ENCODE assay signal across 26 cellular contexts in genomic region chr6:22756365-22756764, GRCh38.
DNase-seq lines count a peak whose midpoint lies in the region; ATAC-seq, FAIRE-seq and TF ChIP-seq lines count a peak whose summit lies in the region.
"Had no signal": no experiment of that assay in that cellular context is flagged by ENCODE, and none has a peak within 500 bp of the region (broad histone marks: within the 10 kb centered on the region; RNA-seq: fewer than 3 reads in every experiment).

No MANE protein-coding gene starts in this region.

- CTCF ChIA-PET in A673 (lab: Charles Lee): no interaction called here

- no peak overlapping the region for H2BK15ac ChIP-seq in mesenchymal stem cell (ENCODE audit: low read depth, poor library complexity, severe bottlenecking)

- H3K4me2 ChIP-seq in fibroblast of lung (ENCODE audit: extremely low read depth, insufficient read depth, low read length): no peak overlapping the region
- no peak overlapping the region for H3K4me2 ChIP-seq in mesenchymal stem cell (ENCODE audit: low read length, poor library complexity, severe bottlenecking)

- H3K14ac ChIP-seq in mesenchymal stem cell (ENCODE audit: low read length in 2 of 2): no peak overlapping the region

- H3K79me1 ChIP-seq in mesenchymal stem cell (replicated peaks; ENCODE audit: low read length, poor library complexity, severe bottlenecking): no peaks in the 10 kb centered on the region

- peak; percentile 65 for DNase-seq in EH (ENCODE audit: low read depth)
- DNase-seq in amniotic epithelial cell (ENCODE audit: low read depth): peak; percentile 82
- DNase-seq in fibroblast of lung (ENCODE audit: low read depth in 2 of 2): peak; percentile 52 to 85
- DNase-seq in mesenchymal stem cell: peak; percentile 37
- DNase-seq in natural killer cell treated with Interleukin-12 subunit alpha and Interleukin-12 subunit beta and Interleukin-15 and Interleukin-18, amount 100 ng/mL, for 72 hours (ENCODE audit: low spot score): no peak
- no peak for DNase-seq in kidney
- no peak for DNase-seq in sigmoid colon
- DNase-seq in A673 (ENCODE audit: low spot score): no peak
- DNase-seq: activated CD4-positive, alpha-beta T cell treated with anti-CD3 and anti-CD28 coated beads, Interleukin-2, amount 50 U/mL, for 4 hours; activated effector memory CD4-positive, alpha-beta T cell treated with anti-CD3 and anti-CD28 coated beads, Interleukin-2, amount 50 U/mL, for 16 hours; activated naive CD8-positive, alpha-beta T cell treated with anti-CD3 and anti-CD28 coated beads, Interleukin-2, amount 50 U/mL, for 24 hours; CD4-positive, alpha-beta memory T cell; DMS 273 treated with DMSO at 0.1 percent for 48 hours; GOT3; islet precursor cell; NCI-H2081 treated with DMSO at 0.1 percent for 48 hours; NCI-H510A treated with DMSO at 0.1 percent for 48 hours; RPMI8226; upper lobe of right lung had no signal

- no peaks in the 10 kb centered on the region for H3K79me2 ChIP-seq in fibroblast of lung (ENCODE audit: control insufficient read depth, insufficient read depth, low read length)

- H3K4me3 ChIP-seq in fibroblast of lung (replicated peaks in 1 of 4; ENCODE audit: control extremely low read depth in 1 of 4, insufficient read depth in 1 of 4, low read depth in 3 of 4, low read length in 4 of 4): no peak overlapping the region
- no peak overlapping the region for H3K4me3 ChIP-seq in mesenchymal stem cell (ENCODE audit: insufficient read depth in 1 of 2, low read depth in 1 of 2, low read length in 2 of 2)
- H3K4me3 ChIP-seq in kidney (ENCODE audit: low read length in 2 of 2): no peak overlapping the region
- no peak overlapping the region for H3K4me3 ChIP-seq in sigmoid colon
- H3K4me3 ChIP-seq in A673 (ENCODE audit: low read depth, low read length, poor library complexity, severe bottlenecking): no peak overlapping the region
- H3K4me3 ChIP-seq: gastroesophageal sphincter, right atrium auricular region, SK-N-MC, upper lobe of right lung had no signal

- no peaks in the 10 kb centered on the region for H3K9me3 ChIP-seq in fibroblast of lung (ENCODE audit: control insufficient read depth, insufficient read depth, low read depth, low read length)
- H3K9me3 ChIP-seq in mesenchymal stem cell (ENCODE audit: control insufficient read depth, low read length): no peaks in the 10 kb centered on the region
- H3K9me3 ChIP-seq in kidney (ENCODE audit: control insufficient read depth in 1 of 2, low read length in 2 of 2): no peaks in the 10 kb centered on the region
- no peaks in the 10 kb centered on the region for H3K9me3 ChIP-seq in sigmoid colon
- no peaks in the 10 kb centered on the region for H3K9me3 ChIP-seq in A673 (ENCODE audit: low read depth, low read length, poor library complexity, severe bottlenecking)
- H3K9me3 ChIP-seq: gastroesophageal sphincter, right atrium auricular region, upper lobe of right lung had no signal

- H2BK120ac ChIP-seq in mesenchymal stem cell (ENCODE audit: low read depth, low read length): no peak overlapping the region

- no peak for TF ChIP-seq POLR2A in sigmoid colon (IDR thresholded peaks at IDR 0.05)

- H3K4ac ChIP-seq in mesenchymal stem cell (ENCODE audit: low read depth in 1 of 2, low read length in 2 of 2): no peak overlapping the region

- H3K27me3 ChIP-seq in fibroblast of lung (ENCODE audit: control insufficient read depth, insufficient read depth, low read length) (no peaks in the 10 kb centered on the region), mesenchymal stem cell (ENCODE audit: control insufficient read depth in 1 of 2, insufficient read depth in 1 of 2, low read length in 2 of 2) (no peaks in the 10 kb centered on the region), sigmoid colon (no peaks in the 10 kb centered on the region), A673 (replicated peaks; ENCODE audit: insufficient read depth, low read depth, low read length, poor library complexity) (peaks cover 5% of the 10 kb centered on the region)
- H3K27me3 ChIP-seq: gastroesophageal sphincter, right atrium auricular region, upper lobe of right lung had no signal

- H3K9me3 Mint-ChIP-seq in natural killer cell treated with Interleukin-12 subunit alpha and Interleukin-12 subunit beta and Interleukin-15 and Interleukin-18, amount 100 ng/mL, for 72 hours: peaks cover 4% of the 10 kb centered on the region
- H3K9me3 Mint-ChIP-seq: activated naive CD8-positive, alpha-beta T cell treated with anti-CD3 and anti-CD28 coated beads, Interleukin-2, amount 50 U/mL, for 24 hours; dendritic cell treated with granulocyte-macrophage colony-stimulating factor and Interleukin-4, amounts not matched to agents 40 ng/mL and 50 ng/mL, for 4 days had no signal

- no peaks in the 10 kb centered on the region for H3K27me3 Mint-ChIP-seq in natural killer cell treated with Interleukin-12 subunit alpha and Interleukin-12 subunit beta and Interleukin-15 and Interleukin-18, amount 100 ng/mL, for 72 hours
- H3K27me3 Mint-ChIP-seq: activated naive CD8-positive, alpha-beta T cell treated with anti-CD3 and anti-CD28 coated beads, Interleukin-2, amount 50 U/mL, for 24 hours; CD4-positive, alpha-beta memory T cell; dendritic cell treated with granulocyte-macrophage colony-stimulating factor and Interleukin-4, amounts not matched to agents 40 ng/mL and 50 ng/mL, for 4 days; memory B cell had no signal

- H3K4me1 ChIP-seq in fibroblast of lung (ENCODE audit: control insufficient read depth, extremely low read depth, insufficient read depth, low read length) (no peaks in the 10 kb centered on the region), mesenchymal stem cell (ENCODE audit: control insufficient read depth, insufficient read depth, low read depth, low read length) (no peaks in the 10 kb centered on the region), kidney (ENCODE audit: control insufficient read depth in 1 of 2, insufficient read depth in 1 of 2, low read depth in 1 of 2, low read length in 2 of 2) (no peaks in the 10 kb centered on the region), sigmoid colon (peaks cover 0 to 10% (median 0%) of the 10 kb centered on the region in 4 donors), A673 (ENCODE audit: insufficient read depth, low read length, poor library complexity, severe bottlenecking) (no peaks in the 10 kb centered on the region)
- H3K4me1 ChIP-seq: gastroesophageal sphincter, right atrium auricular region, upper lobe of right lung had no signal

- TF ChIP-seq EP300 in sigmoid colon (IDR thresholded peaks at IDR 0.05): no peak

- H3K4me1 Mint-ChIP-seq in natural killer cell treated with Interleukin-12 subunit alpha and Interleukin-12 subunit beta and Interleukin-15 and Interleukin-18, amount 100 ng/mL, for 72 hours (ENCODE audit: low read depth in 2 of 2): no peaks in the 10 kb centered on the region
- H3K4me1 Mint-ChIP-seq: activated naive CD8-positive, alpha-beta T cell treated with anti-CD3 and anti-CD28 coated beads, Interleukin-2, amount 50 U/mL, for 24 hours; CD4-positive, alpha-beta memory T cell; memory B cell had no signal

- FAIRE-seq in kidney (lab: Jason Lieb, UNC): no peak
- FAIRE-seq: endometrium, GM18507 had no signal

- POLR2A ChIA-PET in A673 (lab: Charles Lee; ENCODE audit: low non-redundant PET): no interaction called here

- no peaks in the 10 kb centered on the region for H4K20me1 ChIP-seq in fibroblast of lung (ENCODE audit: control insufficient read depth, extremely low read depth, insufficient read depth, low read length)

- H2AK5ac ChIP-seq in mesenchymal stem cell (ENCODE audit: low read length, severe bottlenecking): no peak overlapping the region

- no peak overlapping the region for H3K18ac ChIP-seq in mesenchymal stem cell (ENCODE audit: low read depth in 1 of 2, low read length in 2 of 2)

- intact Hi-C loops in kidney (cut with DNase I) (no loop called here), sigmoid colon (cut with DNase I) (no loop called here), A673 (cut with micrococcal nuclease; ENCODE audit: unreplicated experiment) (no loop called here)

- TF ChIP-seq CTCF in fibroblast of lung (conservative IDR thresholded peaks at IDR 0.05 in 1 of 2, IDR thresholded peaks at IDR 0.05 in 1 of 2; ENCODE audit: low read depth in 1 of 2, low read length in 2 of 2): no peak
- TF ChIP-seq CTCF in kidney (IDR thresholded peaks at IDR 0.05; ENCODE audit: borderline replicate concordance, extremely low read depth, insufficient read depth): no peak
- TF ChIP-seq CTCF in sigmoid colon (IDR thresholded peaks at IDR 0.05): no peak
- no peak for TF ChIP-seq CTCF in A673 (conservative IDR thresholded peaks at IDR 0.05; ENCODE audit: low read depth, low read length)

- WGBS in mesenchymal stem cell: 91% methylated on average over 2 of the region's 3 CpGs
- 81% methylated on average over 3 of the region's 3 CpGs for WGBS in sigmoid colon, 2 donors

- H3K4me3 Mint-ChIP-seq in natural killer cell treated with Interleukin-12 subunit alpha and Interleukin-12 subunit beta and Interleukin-15 and Interleukin-18, amount 100 ng/mL, for 72 hours: no peak overlapping the region
- H3K4me3 Mint-ChIP-seq: activated naive CD8-positive, alpha-beta T cell treated with anti-CD3 and anti-CD28 coated beads, Interleukin-2, amount 50 U/mL, for 24 hours; CD4-positive, alpha-beta memory T cell; dendritic cell treated with granulocyte-macrophage colony-stimulating factor and Interleukin-4, amounts not matched to agents 40 ng/mL and 50 ng/mL, for 4 days; memory B cell had no signal

- no peak for ATAC-seq in natural killer cell treated with Interleukin-12 subunit alpha and Interleukin-12 subunit beta and Interleukin-15 and Interleukin-18, amount 100 ng/mL, for 72 hours
- ATAC-seq: activated naive CD8-positive, alpha-beta T cell treated with anti-CD3 and anti-CD28 coated beads, Interleukin-2, amount 50 U/mL, for 24 hours; gastroesophageal sphincter; upper lobe of right lung had no signal

- H3K23ac ChIP-seq in mesenchymal stem cell (ENCODE audit: low read length in 2 of 2): no peak overlapping the region

- H3K36me3 ChIP-seq in fibroblast of lung (ENCODE audit: control insufficient read depth, insufficient read depth, low read length) (no peaks in the 10 kb centered on the region), mesenchymal stem cell (ENCODE audit: control insufficient read depth in 1 of 2, insufficient read depth in 2 of 2, low read depth in 1 of 2, low read length in 2 of 2) (no peaks in the 10 kb centered on the region), kidney (ENCODE audit: control insufficient read depth in 1 of 2, insufficient read depth in 2 of 2, low read length in 2 of 2) (no peaks in the 10 kb centered on the region), sigmoid colon (no peaks in the 10 kb centered on the region), A673 (ENCODE audit: insufficient read depth, low read length, poor library complexity, severe bottlenecking) (no peaks in the 10 kb centered on the region)
- H3K36me3 ChIP-seq: gastroesophageal sphincter, right atrium auricular region, upper lobe of right lung had no signal

- H4K91ac ChIP-seq in mesenchymal stem cell (ENCODE audit: low read length): no peak overlapping the region

- H2BK12ac ChIP-seq in mesenchymal stem cell (ENCODE audit: low read length in 2 of 2): no peak overlapping the region

- no peak overlapping the region for H3K27ac Mint-ChIP-seq in natural killer cell treated with Interleukin-12 subunit alpha and Interleukin-12 subunit beta and Interleukin-15 and Interleukin-18, amount 100 ng/mL, for 72 hours
- H3K27ac Mint-ChIP-seq: activated naive CD8-positive, alpha-beta T cell treated with anti-CD3 and anti-CD28 coated beads, Interleukin-2, amount 50 U/mL, for 24 hours; CD4-positive, alpha-beta memory T cell; dendritic cell treated with granulocyte-macrophage colony-stimulating factor and Interleukin-4, amounts not matched to agents 40 ng/mL and 50 ng/mL, for 4 days; memory B cell had no signal

- H3K9ac ChIP-seq in fibroblast of lung (ENCODE audit: insufficient read depth, low read length): no peak overlapping the region
- no peak overlapping the region for H3K9ac ChIP-seq in mesenchymal stem cell (ENCODE audit: low read length)
- H3K9ac ChIP-seq in kidney (ENCODE audit: low read length in 2 of 2): no peak overlapping the region

- H2BK5ac ChIP-seq in mesenchymal stem cell (ENCODE audit: low read depth, low read length, poor library complexity, severe bottlenecking): no peak overlapping the region

- BruUV-seq in A673 (replicated peaks; lab: Mats Ljungman, UMichigan): no TSS peak

- no peak overlapping the region for H3K27ac ChIP-seq in fibroblast of lung (ENCODE audit: insufficient read depth, low read length)
- no peak overlapping the region for H3K27ac ChIP-seq in mesenchymal stem cell (ENCODE audit: low read length, poor library complexity, severe bottlenecking)
- H3K27ac ChIP-seq in kidney (ENCODE audit: low read depth in 2 of 2, low read length in 2 of 2): no peak overlapping the region
- H3K27ac ChIP-seq in sigmoid colon: no peak overlapping the region
- H3K27ac ChIP-seq in A673 (ENCODE audit: low read depth, low read length, poor library complexity, severe bottlenecking): no peak overlapping the region
- H3K27ac ChIP-seq: gastroesophageal sphincter, right atrium auricular region, SK-N-MC, upper lobe of right lung had no signal

- H2AFZ ChIP-seq in fibroblast of lung (ENCODE audit: low read length) (no peak overlapping the region), mesenchymal stem cell (ENCODE audit: low read depth, low read length) (no peak overlapping the region)

- no peaks in the 10 kb centered on the region for H3K36me3 Mint-ChIP-seq in natural killer cell treated with Interleukin-12 subunit alpha and Interleukin-12 subunit beta and Interleukin-15 and Interleukin-18, amount 100 ng/mL, for 72 hours
- H3K36me3 Mint-ChIP-seq: CD4-positive, alpha-beta memory T cell; memory B cell had no signal

- no peak overlapping the region for H4K8ac ChIP-seq in mesenchymal stem cell (ENCODE audit: low read length)

Comparison
In these comparisons a context has a peak if more than half of its experiments do, and no peak if none do; other contexts are left out.
1. DNase-seq: peak in EH (single experiment), amniotic epithelial cell (single experiment), fibroblast of lung (2 of 2) and mesenchymal stem cell (single experiment); none in natural killer cell treated with Interleukin-12 subunit alpha and Interleukin-12 subunit beta and Interleukin-15 and Interleukin-18, amount 100 ng/mL, for 72 hours (single experiment), kidney (single experiment), sigmoid colon (single experiment) and A673 (single experiment).